In the genomic region with DNA sequence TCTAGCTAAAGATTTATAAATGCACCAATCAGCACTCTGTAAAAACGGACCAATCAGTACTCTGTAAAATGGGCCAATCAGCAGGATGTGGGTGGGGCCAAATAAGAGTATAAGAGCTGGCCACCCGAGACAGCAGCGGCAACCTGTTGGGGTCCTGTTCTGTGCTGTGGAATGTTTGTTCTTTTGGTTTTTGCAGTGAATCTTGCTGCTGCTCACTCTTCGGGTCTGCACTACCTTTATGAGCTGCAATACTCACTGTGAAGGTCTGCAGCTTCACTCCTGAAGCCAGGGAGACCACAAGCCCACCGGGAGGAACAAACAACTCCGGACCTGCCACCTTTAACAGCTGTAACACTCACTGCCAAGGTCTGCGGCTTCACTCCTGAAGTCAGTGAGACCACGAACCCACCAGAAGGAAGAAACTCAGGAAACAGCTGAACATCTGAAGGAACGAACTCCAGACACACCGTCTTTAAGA, we compare ENCODE assay signal across 1 cellular context.
A peak's percentile ranks its signal among the peaks of the same experiment; 100 is the strongest.
TF ChIP-seq lines count a peak whose summit lies in the region.

No MANE protein-coding gene starts in this region.

TF ChIP-seq in GM12878, 131 proteins besides CTCF, POLR2A, EP300 and RAD21:
- TF ChIP-seq, protein P1, sequence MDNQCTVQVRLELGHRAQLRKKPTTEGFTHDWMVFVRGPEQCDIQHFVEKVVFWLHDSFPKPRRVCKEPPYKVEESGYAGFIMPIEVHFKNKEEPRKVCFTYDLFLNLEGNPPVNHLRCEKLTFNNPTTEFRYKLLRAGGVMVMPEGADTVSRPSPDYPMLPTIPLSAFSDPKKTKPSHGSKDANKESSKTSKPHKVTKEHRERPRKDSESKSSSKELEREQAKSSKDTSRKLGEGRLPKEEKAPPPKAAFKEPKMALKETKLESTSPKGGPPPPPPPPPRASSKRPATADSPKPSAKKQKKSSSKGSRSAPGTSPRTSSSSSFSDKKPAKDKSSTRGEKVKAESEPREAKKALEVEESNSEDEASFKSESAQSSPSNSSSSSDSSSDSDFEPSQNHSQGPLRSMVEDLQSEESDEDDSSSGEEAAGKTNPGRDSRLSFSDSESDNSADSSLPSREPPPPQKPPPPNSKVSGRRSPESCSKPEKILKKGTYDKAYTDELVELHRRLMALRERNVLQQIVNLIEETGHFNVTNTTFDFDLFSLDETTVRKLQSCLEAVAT (IDR thresholded peaks at IDR 0.05), result 0 out of 2 replicates have a peak, but pooled peaks have one; percentile 11
- peak; percentile 55; the same call in 1 of the 2 replicates for TF ChIP-seq POLR2AphosphoS5 (IDR thresholded peaks at IDR 0.05; ENCODE audit: low read length)
- TF ChIP-seq HDGF (IDR thresholded peaks at IDR 0.05), result peak; percentile 29; the same call in 1 of the 2 replicates
